Comparison of ENCODE assay signal across 10 cellular contexts in genomic region chr12:32051511-32052299, GRCh38. TPM values are rescaled to one million over a fixed set of nuclear protein-coding genes. Genes with fewer than 3 reads are reported as not detected.
DNase-seq lines count a peak whose midpoint lies in the region; ATAC-seq, FAIRE-seq and TF ChIP-seq lines count a peak whose summit lies in the region.
"Had no signal": no experiment of that assay in that cellular context is flagged by ENCODE, and none has a peak within 500 bp of the region (broad histone marks: within the 10 kb centered on the region; RNA-seq: fewer than 3 reads in every experiment).

No MANE protein-coding gene starts in this region.

- no peak overlapping the region for H3K4me3 ChIP-seq in HepG2 (replicated peaks in 1 of 3; ENCODE audit: insufficient read depth in 1 of 3, low read depth in 2 of 3, low read length in 3 of 3)
- H3K4me3 ChIP-seq in right lobe of liver = no peak overlapping the region
- no peak overlapping the region for H3K4me3 ChIP-seq in SJSA1
- no peak overlapping the region for H3K4me3 ChIP-seq in gastrocnemius medialis

- peak; percentile 52; the same call in 2 of the 3 replicates for ATAC-seq in HepG2
- no peak for ATAC-seq in right lobe of liver
- ATAC-seq in GM18498 (IDR thresholded peaks at IDR 0.05; ENCODE audit: unreplicated experiment) = no peak
- no peak for ATAC-seq in gastrocnemius medialis
- ATAC-seq: sciatic nerve had no signal

- intact Hi-C loops in HepG2 (cut with micrococcal nuclease; ENCODE audit: unreplicated experiment) (loop anchor here (5.0 kb wide), 1 partner anchor 369 kb away; no protein-coding TSS in a partner anchor), right lobe of liver (cut with DNase I) (no loop called here), gastrocnemius medialis (cut with DNase I; ENCODE audit: low total_unique reads) (no loop called here)

- no peak overlapping the region for H3K27ac ChIP-seq in HepG2 (ENCODE audit: extremely low read length, insufficient read depth, low read length)
- no peak overlapping the region for H3K27ac ChIP-seq in right lobe of liver
- peak overlapping the region; percentile 85 for H3K27ac ChIP-seq in SJSA1
- no peak overlapping the region for H3K27ac ChIP-seq in gastrocnemius medialis

- no peak overlapping the region for H3K9ac ChIP-seq in HepG2 (ENCODE audit: insufficient read depth, low read depth, low read length)

- H3K9me3 ChIP-seq in HepG2 (ENCODE audit: low read length) (no peaks in the 10 kb centered on the region), right lobe of liver (no peaks in the 10 kb centered on the region), SJSA1 (replicated peaks) (peaks cover 3% of the 10 kb centered on the region; the same call in 1 of the 2 replicates), gastrocnemius medialis (no peaks in the 10 kb centered on the region)

- H3K4me2 ChIP-seq in HepG2 (ENCODE audit: low read depth, low read length) = peak overlapping the region; percentile 25; the same call in 1 of the 2 replicates

- DNase-seq in HepG2 (ENCODE audit: low spot score) (no peak), right lobe of liver (no peak), SJSA1 (ENCODE audit: low read depth in 1 of 2, low spot score in 2 of 2) (peak; percentile 88 to 89), glomerular visceral epithelial cell (ENCODE audit: extremely low spot score) (peak; percentile 76), NCI-H526 treated with DMSO at 0.1 percent for 48 hours (lab: John Stamatoyannopoulos, UW) (no peak), gastrocnemius medialis (no peak), GM13976 (ENCODE audit: low spot score) (no peak)
- DNase-seq: T-helper 1 cell had no signal

- H3K27me3 ChIP-seq in HepG2 (ENCODE audit: control insufficient read depth in 1 of 2, insufficient read depth in 2 of 2, low read length in 2 of 2) = no peaks in the 10 kb centered on the region
- no peaks in the 10 kb centered on the region for H3K27me3 ChIP-seq in right lobe of liver
- H3K27me3 ChIP-seq in SJSA1 (replicated peaks) = no peaks in the 10 kb centered on the region
- H3K27me3 ChIP-seq in gastrocnemius medialis = no peaks in the 10 kb centered on the region

- no peaks in the 10 kb centered on the region for H3K79me2 ChIP-seq in HepG2 (ENCODE audit: insufficient read depth, low read length)

- FAIRE-seq in HepG2 (lab: Jason Lieb, UNC) = no peak

- TF ChIP-seq POLR2A in HepG2 (IDR thresholded peaks at IDR 0.05; ENCODE audit: insufficient read depth in 1 of 2, low read depth in 2 of 2, low read length in 2 of 2) = no peak
- no peak for TF ChIP-seq POLR2A in right lobe of liver (IDR thresholded peaks at IDR 0.05)
- TF ChIP-seq POLR2A in gastrocnemius medialis (IDR thresholded peaks at IDR 0.05) = no peak

- no peak for TF ChIP-seq EP300 in HepG2 (IDR thresholded peaks at IDR 0.05; ENCODE audit: low read depth in 2 of 2, low read length in 2 of 2)
- no peak for TF ChIP-seq EP300 in HepG2 (CRISPR knock-in tag; IDR thresholded peaks at IDR 0.05; ENCODE audit: borderline replicate concordance)

- TF ChIP-seq CTCF in HepG2 (CRISPR knock-in tag; IDR thresholded peaks at IDR 0.05) (no peak), right lobe of liver (IDR thresholded peaks at IDR 0.05) (no peak), gastrocnemius medialis (IDR thresholded peaks at IDR 0.05 in 4 of 5, conservative IDR thresholded peaks at IDR 0.05 in 1 of 5) (no peak), GM13976 (IDR thresholded peaks at IDR 0.05; ENCODE audit: borderline replicate concordance, control extremely low read depth, extremely low read depth, insufficient read depth, missing control alignments) (no peak)

- CTCF ChIA-PET in HepG2 (lab: Yijun Ruan, JAX; ENCODE audit: low intra/inter-chr PET ratio, low total read pairs) = no interaction called here

- no peak overlapping the region for H2AFZ ChIP-seq in HepG2 (ENCODE audit: low read length)

- POLR2A ChIA-PET in HepG2 (lab: Yijun Ruan, JAX) = no interaction called here

- H3K36me3 ChIP-seq in HepG2 (replicated peaks in 1 of 2; ENCODE audit: control insufficient read depth in 1 of 2, insufficient read depth in 2 of 2, low read length in 2 of 2) (no peaks in the 10 kb centered on the region), right lobe of liver (no peaks in the 10 kb centered on the region), SJSA1 (no peaks in the 10 kb centered on the region), gastrocnemius medialis (no peaks in the 10 kb centered on the region)

- no TSS peak for BruUV-seq in HepG2 (replicated peaks; lab: Mats Ljungman, UMichigan)

- in situ Hi-C loops in HepG2 (cut with HindIII; ENCODE audit: extremely low pct_ligation_motif_present, low pct_unique_long_range_greater_than_20kb) (no loop called here), gastrocnemius medialis (cut with MboI; ENCODE audit: low sequenced_read_pairs in 4 of 4) (loop anchor here in 1 of 4 donors (10.0 kb wide), 1 partner anchor 243 kb away; no protein-coding TSS in a partner anchor), GM13976 (cut with MboI; ENCODE audit: low sequenced_read_pairs, unreplicated experiment) (loop anchor here (25.0 kb wide), 1 partner anchor 389 kb away; the partner anchor contains the start of gene ETFBKMT)

- H4K20me1 ChIP-seq in HepG2 (ENCODE audit: insufficient read depth, low read length) = no peaks in the 10 kb centered on the region

- 9% methylated on average over 7 of the region's 7 CpGs for WGBS in HepG2 (ENCODE audit: low lambda C conversion rate)
- 55% methylated on average over 6 of the region's 7 CpGs for WGBS in right lobe of liver (ENCODE audit: insufficient coverage, low coverage, low lambda C conversion rate, missing lambda C conversion rate)

- no peak for TF ChIP-seq RAD21 in HepG2 (CRISPR knock-in tag; IDR thresholded peaks at IDR 0.05)

- H3K4me1 ChIP-seq in HepG2 (ENCODE audit: insufficient read depth, low read length) (peaks cover 31% of the 10 kb centered on the region), right lobe of liver (no peaks in the 10 kb centered on the region), SJSA1 (replicated peaks) (peaks cover 18% of the 10 kb centered on the region), gastrocnemius medialis (no peaks in the 10 kb centered on the region)

TF ChIP-seq in HepG2, 621 proteins besides CTCF, POLR2A, EP300 and RAD21 (continues in another document):
- no peak for TF ChIP-seq TAF1 (CRISPR knock-in tag; IDR thresholded peaks at IDR 0.05)
- no peak for TF ChIP-seq CHD4 (IDR thresholded peaks at IDR 0.05; ENCODE audit: borderline replicate concordance, low read length)
- no peak for TF ChIP-seq HNF4A (CRISPR knock-in tag; IDR thresholded peaks at IDR 0.05)
- TF ChIP-seq CREBL2 (CRISPR knock-in tag; IDR thresholded peaks at IDR 0.05; ENCODE audit: borderline replicate concordance) = no peak
- TF ChIP-seq TEF (CRISPR knock-in tag; IDR thresholded peaks at IDR 0.05) = no peak
- TF ChIP-seq SMARCE1 (IDR thresholded peaks at IDR 0.05; ENCODE audit: borderline replicate concordance) = no peak
- TF ChIP-seq NRL (CRISPR knock-in tag; IDR thresholded peaks at IDR 0.05; ENCODE audit: borderline replicate concordance) = no peak
- no peak for TF ChIP-seq SOX5 (CRISPR knock-in tag; IDR thresholded peaks at IDR 0.05; ENCODE audit: borderline replicate concordance)

RNA-seq across cellular contexts. Expression of gene BICD1, which starts 54.9 kb away (rescaled TPM):
- total RNA-seq in HepG2 (2016; rRNA removed; fragmentation: Illumina TruSeq; extraction: Trizol) = 4.8 and 5.2 TPM in 2 replicates
- 2.9 and 3.2 TPM in 2 replicates for total RNA-seq in HepG2 (2016; cell fraction: cytosol; rRNA removed; fragmentation: Illumina TruSeq; extraction: Trizol; ENCODE audit: low read depth)
- 3.7 and 5.0 TPM in 2 replicates for total RNA-seq in HepG2 (2016; cell fraction: insoluble cytoplasmic fraction; rRNA removed; fragmentation: Illumina TruSeq; extraction: Trizol)
- 4.3 and 5.1 TPM in 2 replicates for total RNA-seq in HepG2 (2016; cell fraction: membrane; rRNA removed; fragmentation: Illumina TruSeq; extraction: Trizol)
- 11.2 and 11.5 TPM in 2 replicates for total RNA-seq in HepG2 (2016; cell fraction: nucleus; rRNA removed; fragmentation: Illumina TruSeq; extraction: Trizol)
- 4.5 and 4.7 TPM in 2 replicates for polyA plus RNA-seq in HepG2 (2011; rRNA removed)
- 1.5 and 2.1 TPM in 2 replicates for polyA plus RNA-seq in HepG2 (2011; cell fraction: cytosol; rRNA removed)
- 8.0 and 8.8 TPM in 2 replicates for polyA plus RNA-seq in HepG2 (2011; cell fraction: nucleus; rRNA removed)
- polyA plus RNA-seq in HepG2 (2012) = 4.7 and 5.0 TPM in 2 replicates
- polyA plus RNA-seq in HepG2 (2016; cell fraction: cytosol; fragmentation: Illumina TruSeq; extraction: Trizol; ENCODE audit: low read depth) = 1.6 and 1.7 TPM in 2 replicates
- 8.0 and 8.4 TPM in 2 replicates for polyA plus RNA-seq in HepG2 (2016; cell fraction: insoluble cytoplasmic fraction; fragmentation: Illumina TruSeq; extraction: Trizol; ENCODE audit: low read depth)
- polyA plus RNA-seq in HepG2 (2016; cell fraction: membrane; fragmentation: Illumina TruSeq; extraction: Trizol; ENCODE audit: low read depth) = 4.5 and 4.7 TPM in 2 replicates
- 9.3 and 10.0 TPM in 2 replicates for polyA plus RNA-seq in HepG2 (2016; cell fraction: nucleus; fragmentation: Illumina TruSeq; extraction: Trizol; ENCODE audit: insufficient read depth, low read depth)
- 11.8 and 42.9 TPM in 2 replicates for polyA minus RNA-seq in HepG2 (2011; rRNA and poly(A)+ RNA removed; ENCODE audit: low replicate concordance)
- 2.5 and 3.4 TPM in 2 replicates for polyA minus RNA-seq in HepG2 (2011; cell fraction: cytosol; rRNA and poly(A)+ RNA removed)
- 24.3 and 27.0 TPM in 2 replicates for polyA minus RNA-seq in HepG2 (2011; cell fraction: nucleus; rRNA and poly(A)+ RNA removed)
- 1 to 10 TPM; 1.0 to 4.9 (median 2.1) TPM for total RNA-seq in right lobe of liver
- total RNA-seq in SJSA1 (2014; rRNA removed; shearing (Covaris generic)) = 4.9 and 11.8 TPM in 2 replicates
- total RNA-seq in gastrocnemius medialis = 1 to 10 TPM; 1.4 to 2.3 (median 2.0) TPM

Comparison
In these comparisons a context has a peak if more than half of its experiments do, and no peak if none do; other contexts are left out.
1. DNase-seq: peak in SJSA1 (2 of 2) and glomerular visceral epithelial cell (single experiment); none in HepG2 (single experiment), right lobe of liver (0 of 3), NCI-H526 treated with DMSO at 0.1 percent for 48 hours (single experiment), gastrocnemius medialis (0 of 2) and GM13976 (single experiment).